In genomic region chr1:236095705-236096500, GRCh38 we compare ENCODE assay signal across 1 cellular context.
TF ChIP-seq lines count a peak whose summit lies in the region.

No MANE protein-coding gene starts in this region.

TF ChIP-seq in HepG2, 621 proteins besides CTCF, POLR2A, EP300 and RAD21:
- no peak for TF ChIP-seq SMYD3 (CRISPR knock-in tag; IDR thresholded peaks at IDR 0.05)
- TF ChIP-seq ATF4 (CRISPR knock-in tag; IDR thresholded peaks at IDR 0.05), result 0 out of 4 replicates have a peak, but pooled peaks of 1 of the 2 experiments have one; percentile 45
- peak; percentile 54; the same call in 1 of the 2 replicates for TF ChIP-seq CEBPB (IDR thresholded peaks at IDR 0.05; ENCODE audit: borderline replicate concordance, low read depth, low read length)
TF ChIP-seq in HepG2: peak in this region for 2.
